Comparison of ENCODE assay signal across 8 cellular contexts in genomic region chr19:46513461-46514236, GRCh38. TPM values are rescaled to one million over a fixed set of nuclear protein-coding genes. Genes with fewer than 3 reads are reported as not detected.
DNase-seq lines count a peak whose midpoint lies in the region; ATAC-seq and TF ChIP-seq lines count a peak whose summit lies in the region.

No MANE protein-coding gene starts in this region.

- no peak overlapping the region for H3K27ac Mint-ChIP-seq in endothelial cell (ENCODE audit: unreplicated experiment)

- H3K36me3 Mint-ChIP-seq in endothelial cell (ENCODE audit: low read depth, unreplicated experiment), result no peaks in the 10 kb centered on the region

- no peaks in the 10 kb centered on the region for H3K4me1 Mint-ChIP-seq in endothelial cell (ENCODE audit: unreplicated experiment)

- H3K4me3 Mint-ChIP-seq in endothelial cell (ENCODE audit: unreplicated experiment), result no peak overlapping the region

- ATAC-seq in HG03108 (IDR thresholded peaks at IDR 0.05; ENCODE audit: unreplicated experiment), result no peak

- peak; percentile 83 for TF ChIP-seq CTCF in AG09319 (IDR thresholded peaks at IDR 0.05; ENCODE audit: low read depth, low read length)
- TF ChIP-seq CTCF in endothelial cell (IDR thresholded peaks at IDR 0.05; ENCODE audit: unreplicated experiment), result peak; percentile 99

- DNase-seq in AG09319 (ENCODE audit: extremely low read depth, low read depth) (peak; percentile 39), H4 (ENCODE audit: low spot score) (peak; percentile 71), NCI-H82 (lab: John Stamatoyannopoulos, UW) (peak; percentile 91), endothelial cell (ENCODE audit: low spot score) (peak; percentile 96), mucosa of gallbladder (ENCODE audit: low spot score) (peak; percentile 74)
- DNase-seq in activated CD8-positive, alpha-beta memory T cell treated with anti-CD3 and anti-CD28 coated beads for 48 hours (ENCODE audit: low read depth in 2 of 3, low spot score in 2 of 3), result peak; percentile 63 to 89 (median 83)
- DNase-seq in stimulated activated CD8-positive, alpha-beta memory T cell treated with anti-CD3 and anti-CD28 coated beads, Interleukin-4, amount 100 ng/mL, for 48 hours, result peak; percentile 93

- H3K27me3 Mint-ChIP-seq in endothelial cell (ENCODE audit: unreplicated experiment), result peaks cover 4% of the 10 kb centered on the region

- peaks cover 3% of the 10 kb centered on the region for H3K9me3 Mint-ChIP-seq in endothelial cell (ENCODE audit: unreplicated experiment)

RNA-seq across cellular contexts. Expression of gene PNMA8B, which starts 18.0 kb away (rescaled TPM):
- not detected in 2 replicates for total RNA-seq in H4 (2014; rRNA removed; shearing (Covaris generic))
- 1.3 TPM for total RNA-seq in endothelial cell (ENCODE audit: unreplicated experiment)
- 5.3 TPM for total RNA-seq in mucosa of gallbladder

RNA-seq across cellular contexts. Expression of gene PNMA8A, which starts 42.3 kb away (rescaled TPM):
- not detected in 2 replicates for total RNA-seq in H4 (2014; rRNA removed; shearing (Covaris generic))
- total RNA-seq in endothelial cell (ENCODE audit: unreplicated experiment) (12.4 TPM), mucosa of gallbladder (9.6 TPM)

Comparison
In these comparisons a context has a peak if more than half of its experiments do, and no peak if none do; other contexts are left out.
1. DNase-seq: peak in every context shown above with its lines; median percentile 96 in endothelial cell; 93 in stimulated activated CD8-positive, alpha-beta memory T cell treated with anti-CD3 and anti-CD28 coated beads, Interleukin-4, amount 100 ng/mL, for 48 hours; 91 in NCI-H82; 83 in activated CD8-positive, alpha-beta memory T cell treated with anti-CD3 and anti-CD28 coated beads for 48 hours; 74 in mucosa of gallbladder; 71 in H4; 39 in AG09319.
2. RNA of gene PNMA8A, which starts 42.3 kb away (total RNA-seq): 12.4 TPM in endothelial cell (single experiment) and 9.6 TPM in mucosa of gallbladder (single experiment); not detected in H4; every median in the first group is over 10 times any median in the second.